25 cellular contexts compared by ENCODE assay signal in the genomic region with DNA sequence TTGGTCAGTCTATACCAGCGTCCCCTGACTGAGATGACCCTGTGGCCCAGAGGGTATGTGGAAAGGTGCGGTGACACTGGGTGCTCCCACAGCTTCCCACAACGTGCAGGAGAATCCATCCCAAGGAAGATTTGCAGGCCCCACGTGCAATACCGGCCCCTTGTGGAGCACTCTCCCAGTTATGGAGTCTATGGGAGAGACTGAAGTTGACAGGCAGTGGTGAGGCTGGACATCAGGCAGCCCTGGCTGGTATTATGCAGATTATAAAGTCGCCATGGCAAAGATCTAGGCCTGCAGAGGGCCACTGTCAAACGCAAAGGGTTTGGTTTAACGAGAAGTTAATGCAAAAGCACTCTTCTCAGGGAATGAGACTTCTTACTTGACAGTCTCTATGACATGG.
"Had no signal": no experiment of that assay in that cellular context is flagged by ENCODE, and none has a peak within 500 bp of the region (broad histone marks: within the 10 kb centered on the region; RNA-seq: fewer than 3 reads in every experiment).

No MANE protein-coding gene starts in this region.

- DNase-seq: activated CD4-positive, alpha-beta T cell treated with anti-CD3 and anti-CD28 coated beads for 48 hours; activated CD4-positive, alpha-beta T cell treated with anti-CD3 and anti-CD28 coated beads, Interleukin-2, amount 50 U/mL, for 4 hours; activated CD8-positive, alpha-beta memory T cell treated with anti-CD3 and anti-CD28 coated beads, Interleukin-2, amount 50 U/mL, for 48 hours; activated CD8-positive, alpha-beta T cell treated with anti-CD3 and anti-CD28 coated beads, Interleukin-2, amount 10 ng/mL, durations not matched to agents 7 days and 5 days; activated naive CD4-positive, alpha-beta T cell treated with anti-CD3 and anti-CD28 coated beads, Interleukin-2, amount 50 U/mL, for 16 hours; activated naive CD8-positive, alpha-beta T cell treated with anti-CD3 and anti-CD28 coated beads, Interleukin-2, amount 10 ng/mL, durations not matched to agents 7 days and 5 days; activated T-cell treated with anti-CD3 and anti-CD28 coated beads, Interleukin-2, amount 50 U/mL, for 1 hour; adrenal gland; aorta; body of pancreas; Kasumi-1; KBM-7; NCI-H1105 treated with DMSO at 0.1 percent for 48 hours; NCI-H1436 treated with DMSO at 0.1 percent for 48 hours; NCI-H187; NCI-H2081; NCI-H510A treated with DMSO at 0.1 percent for 48 hours; NCI-H69; NK-92 treated with Interleukin-12 subunit alpha and Interleukin-12 subunit beta, amount 100 ng/mL, for 24 hours; OCI-M1; RPMI8226 had no signal

- H3K27me3 Mint-ChIP-seq: activated naive CD8-positive, alpha-beta T cell treated with anti-CD3 and anti-CD28 coated beads, Interleukin-2, amount 10 ng/mL, durations not matched to agents 7 days and 5 days had no signal

- H3K27ac ChIP-seq: adrenal gland, body of pancreas had no signal

- H3K36me3 Mint-ChIP-seq: activated naive CD8-positive, alpha-beta T cell treated with anti-CD3 and anti-CD28 coated beads, Interleukin-2, amount 10 ng/mL, durations not matched to agents 7 days and 5 days had no signal

- H3K27me3 ChIP-seq: adrenal gland, body of pancreas had no signal

- H3K9me3 Mint-ChIP-seq: activated naive CD8-positive, alpha-beta T cell treated with anti-CD3 and anti-CD28 coated beads, Interleukin-2, amount 10 ng/mL, durations not matched to agents 7 days and 5 days; T-helper 1 cell treated with Interleukin-12 subunit alpha and Interleukin-12 subunit beta and Interleukin-4 antibody, amounts not matched to agents 30 μg/mL and 1 μg/mL, for 36 hours had no signal

- H3K9me3 ChIP-seq: adrenal gland, body of pancreas had no signal

- H3K4me3 ChIP-seq: adrenal gland, body of pancreas had no signal

- H3K4me3 Mint-ChIP-seq: activated CD8-positive, alpha-beta T cell treated with anti-CD3 and anti-CD28 coated beads, Interleukin-2, amount 10 ng/mL, durations not matched to agents 7 days and 5 days; activated naive CD8-positive, alpha-beta T cell treated with anti-CD3 and anti-CD28 coated beads, Interleukin-2, amount 10 ng/mL, durations not matched to agents 7 days and 5 days; T-helper 1 cell treated with Interleukin-12 subunit alpha and Interleukin-12 subunit beta and Interleukin-4 antibody, amounts not matched to agents 30 μg/mL and 1 μg/mL, for 36 hours had no signal

- H3K27ac Mint-ChIP-seq: activated CD8-positive, alpha-beta T cell treated with anti-CD3 and anti-CD28 coated beads, Interleukin-2, amount 10 ng/mL, durations not matched to agents 7 days and 5 days; activated naive CD8-positive, alpha-beta T cell treated with anti-CD3 and anti-CD28 coated beads, Interleukin-2, amount 10 ng/mL, durations not matched to agents 7 days and 5 days; T-helper 1 cell treated with Interleukin-12 subunit alpha and Interleukin-12 subunit beta and Interleukin-4 antibody, amounts not matched to agents 30 μg/mL and 1 μg/mL, for 36 hours had no signal

- H3K36me3 ChIP-seq: adrenal gland had no signal

- H3K4me1 Mint-ChIP-seq: activated naive CD8-positive, alpha-beta T cell treated with anti-CD3 and anti-CD28 coated beads, Interleukin-2, amount 10 ng/mL, durations not matched to agents 7 days and 5 days had no signal

- ATAC-seq: activated CD4-positive, CD25-positive, alpha-beta regulatory T cell treated with anti-CD3 and anti-CD28 coated beads, Interleukin-2, amount 50 U/mL, for 24 hours; activated CD8-positive, alpha-beta T cell treated with anti-CD3 and anti-CD28 coated beads, Interleukin-2, amount 10 ng/mL, durations not matched to agents 7 days and 5 days; body of pancreas; Panc1; Right ventricle myocardium inferior had no signal
